ENCODE assay signal across 17 cellular contexts in the genomic region with DNA sequence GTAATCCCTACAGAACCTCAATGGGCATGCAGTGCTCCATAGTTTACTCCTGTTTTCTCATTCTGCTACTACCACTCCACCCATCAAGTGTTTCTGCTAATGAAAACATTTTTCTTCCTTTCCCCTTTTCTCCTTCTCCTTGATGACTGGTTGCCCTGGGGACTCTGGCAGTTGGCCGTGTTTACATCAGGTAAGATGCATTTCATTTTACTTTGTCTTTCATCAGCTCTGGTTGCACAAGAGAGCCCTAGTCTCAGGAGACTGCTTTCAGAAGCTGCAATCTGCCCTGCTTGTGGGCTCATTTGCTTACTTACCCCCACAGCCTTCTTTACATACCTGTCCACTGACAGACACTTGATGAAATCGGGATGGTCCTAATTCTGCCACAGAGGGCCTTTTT. TPM values are rescaled to one million over a fixed set of nuclear protein-coding genes. Genes with fewer than 3 reads are reported as not detected.
DNase-seq lines count a peak whose midpoint lies in the region; TF ChIP-seq lines count a peak whose summit lies in the region.
"Had no signal": no experiment of that assay in that cellular context is flagged by ENCODE, and none has a peak within 500 bp of the region (broad histone marks: within the 10 kb centered on the region; RNA-seq: fewer than 3 reads in every experiment).

No MANE protein-coding gene starts in this region.

- in situ Hi-C loops in KBM-7 (cut with MboI; ENCODE audit: low pct_unique_long_range_greater_than_20kb, low sequenced_read_pairs): no loop called here

- TF ChIP-seq CTCF in epithelial cell of esophagus (IDR thresholded peaks at IDR 0.05; ENCODE audit: insufficient read depth, low read depth, low read length, missing control alignments): no peak

- H3K4me3 ChIP-seq in epithelial cell of esophagus (ENCODE audit: low read length): no peak overlapping the region
- H3K4me3 ChIP-seq: upper lobe of right lung had no signal

- peak; percentile 87 for DNase-seq in NCI-H2107 treated with DMSO at 0.1 percent for 48 hours (lab: John Stamatoyannopoulos, UW; ENCODE audit: unreplicated experiment)
- no peak for DNase-seq in NCI-H2107 (lab: John Stamatoyannopoulos, UW)
- DNase-seq in NCI-H69 (lab: John Stamatoyannopoulos, UW): peak; percentile 82
- DNase-seq in epithelial cell of esophagus (ENCODE audit: low read depth): peak; percentile 86
- peak; percentile 53 for DNase-seq in renal cortical epithelial cell (ENCODE audit: low read depth)
- DNase-seq in NK-92 (lab: John Stamatoyannopoulos, UW; ENCODE audit: unreplicated experiment): no peak
- no peak for DNase-seq in dermis blood vessel endothelial cell
- no peak for DNase-seq in KBM-7
- DNase-seq: activated naive CD8-positive, alpha-beta T cell treated with anti-CD3 and anti-CD28 coated beads, Interleukin-2, amount 10 ng/mL, durations not matched to agents 7 days and 5 days; DND-41; effector CD4-positive, alpha-beta T cell; HCEC 1CT; NCI-H1694 treated with DMSO at 0.1 percent for 48 hours; upper lobe of right lung had no signal

RNA-seq across cellular contexts. Expression of gene LIMK2, which starts 19.6 kb away (rescaled TPM):
- total RNA-seq in renal cortical epithelial cell (54.5 and 106 TPM in 2 replicates), dermis blood vessel endothelial cell (94.0 and 103 TPM in 2 replicates)

RNA-seq across cellular contexts. Expression of gene RNF185, which starts 32.5 kb away (rescaled TPM):
- total RNA-seq in renal cortical epithelial cell (45.0 and 50.9 TPM in 2 replicates), dermis blood vessel endothelial cell (30.3 and 34.3 TPM in 2 replicates)

RNA-seq across cellular contexts. Expression of gene PLA2G3, which starts 52.2 kb away (rescaled TPM):
- total RNA-seq in renal cortical epithelial cell: not detected in 2 replicates
- total RNA-seq in dermis blood vessel endothelial cell: not detected in 2 replicates
- total RNA-seq: A172; activated CD8-positive, alpha-beta memory T cell treated with anti-CD3 and anti-CD28 coated beads for 36 hours; activated naive CD8-positive, alpha-beta T cell treated with anti-CD3 and anti-CD28 coated beads, Interleukin-2, amount 10 ng/mL, durations not matched to agents 7 days and 5 days; liver had no signal

Comparison
In these comparisons a context has a peak if more than half of its experiments do, and no peak if none do; other contexts are left out.
1. DNase-seq: peak in NCI-H2107 treated with DMSO at 0.1 percent for 48 hours (single experiment), NCI-H69 (single experiment), epithelial cell of esophagus (single experiment) and renal cortical epithelial cell (single experiment); none in NCI-H2107 (single experiment), NK-92 (single experiment), dermis blood vessel endothelial cell (single experiment) and KBM-7 (single experiment).